35 cellular contexts compared by ENCODE assay signal in genomic region chr3:107150675-107151074, GRCh38.
"Had no signal": no experiment of that assay in that cellular context is flagged by ENCODE, and none has a peak within 500 bp of the region (broad histone marks: within the 10 kb centered on the region; RNA-seq: fewer than 3 reads in every experiment).

No MANE protein-coding gene starts in this region.

- H3K4me3 ChIP-seq: MG63 had no signal

- DNase-seq: Karpas-422, Kasumi-1, MG63, MM.1S, MV-4-11, NCI-H1048, NCI-H1092, NCI-H1092 treated with DMSO at 0.1 percent for 48 hours, NCI-H1105, NCI-H1105 treated with DMSO at 0.1 percent for 48 hours, NCI-H1417, NCI-H1417 treated with DMSO at 0.1 percent for 48 hours, NCI-H1436, NCI-H1436 treated with DMSO at 0.1 percent for 48 hours, NCI-H146, NCI-H1694, NCI-H1694 treated with DMSO at 0.1 percent for 48 hours, NCI-H187, NCI-H187 treated with DMSO at 0.1 percent for 48 hours, NCI-H1930, NCI-H2029, NCI-H2029 treated with DMSO at 0.1 percent for 48 hours, NCI-H2081, NCI-H2081 treated with DMSO at 0.1 percent for 48 hours, NCI-H2107, NCI-H2171, NCI-H2171 treated with DMSO at 0.1 percent for 48 hours, NCI-H2227 treated with DMSO at 0.1 percent for 48 hours, NCI-H226, NCI-H345, NCI-H446, NCI-H446 treated with DMSO at 0.1 percent for 48 hours, NCI-H510A, NCI-H510A treated with DMSO at 0.1 percent for 48 hours, NCI-H524 had no signal

- H3K27me3 ChIP-seq: MG63 had no signal

- H3K36me3 ChIP-seq: MG63 had no signal

- H3K9me3 ChIP-seq: MG63 had no signal
